In the genomic region with DNA sequence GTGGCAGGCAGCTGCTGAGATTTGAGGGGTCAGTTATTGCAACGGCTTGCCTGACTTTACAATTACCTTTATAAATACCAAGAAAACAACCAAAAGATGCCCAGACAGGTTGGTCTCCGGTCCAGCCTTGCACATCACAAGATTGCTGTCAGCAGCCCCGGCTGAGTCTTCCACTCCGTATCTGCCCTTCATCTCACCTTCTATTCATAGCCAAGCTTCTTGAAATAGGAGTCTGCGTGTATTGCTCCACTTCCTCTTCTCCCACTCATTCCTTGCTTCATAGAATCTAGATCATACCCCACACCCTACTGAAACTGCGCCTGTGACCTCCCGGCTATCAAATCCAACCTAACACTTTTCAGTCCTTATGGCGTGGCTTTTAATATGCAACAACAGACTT, we compare ENCODE assay signal across 20 cellular contexts.
"Had no signal": no experiment of that assay in that cellular context is flagged by ENCODE, and none has a peak within 500 bp of the region (broad histone marks: within the 10 kb centered on the region; RNA-seq: fewer than 3 reads in every experiment).

No MANE protein-coding gene starts in this region.

- FAIRE-seq: keratinocyte had no signal

- H3K4me3 Mint-ChIP-seq: activated CD4-positive, alpha-beta T cell treated with anti-CD3 and anti-CD28 coated beads, Interleukin-2, amount 10 ng/mL, durations not matched to agents 24 days and 14 days; activated naive CD8-positive, alpha-beta T cell treated with anti-CD3 and anti-CD28 coated beads, Interleukin-2, amount 10 ng/mL, durations not matched to agents 7 days and 5 days; brain; natural killer cell treated with Interleukin-12 subunit alpha and Interleukin-12 subunit beta and Interleukin-15 and Interleukin-18, amount 100 ng/mL, for 72 hours; T-helper 2 cell treated with Interferon-gamma antibody and Interleukin-4, amounts not matched to agents 5 μg/mL and 100 μg/mL, for 36 hours had no signal

- H3K9me3 ChIP-seq: esophagus squamous epithelium, left ventricle myocardium inferior, right atrium auricular region had no signal

- H3K27me3 Mint-ChIP-seq: brain had no signal

- H3K9me3 Mint-ChIP-seq: activated CD4-positive, alpha-beta T cell treated with anti-CD3 and anti-CD28 coated beads, Interleukin-2, amount 10 ng/mL, durations not matched to agents 24 days and 14 days; natural killer cell treated with Interleukin-12 subunit alpha and Interleukin-12 subunit beta and Interleukin-15 and Interleukin-18, amount 100 ng/mL, for 72 hours; T-helper 2 cell treated with Interferon-gamma antibody and Interleukin-4, amounts not matched to agents 5 μg/mL and 100 μg/mL, for 36 hours had no signal

- H3K36me3 ChIP-seq: esophagus squamous epithelium, left ventricle myocardium inferior, right atrium auricular region had no signal

- H3K4me1 ChIP-seq: esophagus squamous epithelium, left ventricle myocardium inferior, right atrium auricular region had no signal

- DNase-seq: activated CD4-positive, alpha-beta T cell treated with anti-CD3 and anti-CD28 coated beads, Interleukin-2, amount 10 ng/mL, durations not matched to agents 24 days and 14 days; activated CD4-positive, CD25-positive, alpha-beta regulatory T cell; activated CD8-positive, alpha-beta memory T cell treated with anti-CD3 and anti-CD28 coated beads, Interleukin-2, amount 50 U/mL, for 48 hours; activated naive CD8-positive, alpha-beta T cell treated with anti-CD3 and anti-CD28 coated beads, Interleukin-2, amount 10 ng/mL, durations not matched to agents 7 days and 5 days; central memory CD4-positive, alpha-beta T cell; esophagus squamous epithelium; foreskin fibroblast; hippocampal formation; left ventricle myocardium inferior; mesenchymal stem cell; nucleus accumbens; stimulated activated CD4-positive, alpha-beta T cell treated with anti-CD3 and anti-CD28 coated beads, Interleukin-4, amount 100 ng/mL, for 1 hour; stimulated activated naive CD8-positive, alpha-beta T cell treated with anti-CD3 and anti-CD28 coated beads, Interleukin-15, Interleukin-2, amounts not matched to agents 100 U/mL and 50 U/mL, for 24 hours had no signal

- H3K27ac ChIP-seq: coronary artery, esophagus squamous epithelium, left ventricle myocardium inferior, right atrium auricular region had no signal

- H3K27ac Mint-ChIP-seq: activated CD4-positive, alpha-beta T cell treated with anti-CD3 and anti-CD28 coated beads, Interleukin-2, amount 10 ng/mL, durations not matched to agents 24 days and 14 days; activated naive CD8-positive, alpha-beta T cell treated with anti-CD3 and anti-CD28 coated beads, Interleukin-2, amount 10 ng/mL, durations not matched to agents 7 days and 5 days; brain; natural killer cell treated with Interleukin-12 subunit alpha and Interleukin-12 subunit beta and Interleukin-15 and Interleukin-18, amount 100 ng/mL, for 72 hours; progenitor cell of endocrine pancreas; T-helper 2 cell treated with Interferon-gamma antibody and Interleukin-4, amounts not matched to agents 5 μg/mL and 100 μg/mL, for 36 hours had no signal

- H3K27me3 ChIP-seq: esophagus squamous epithelium, right atrium auricular region had no signal

- H3K36me3 Mint-ChIP-seq: activated naive CD8-positive, alpha-beta T cell treated with anti-CD3 and anti-CD28 coated beads, Interleukin-2, amount 10 ng/mL, durations not matched to agents 7 days and 5 days; brain; natural killer cell treated with Interleukin-12 subunit alpha and Interleukin-12 subunit beta and Interleukin-15 and Interleukin-18, amount 100 ng/mL, for 72 hours had no signal

- ATAC-seq: natural killer cell treated with Interleukin-12 subunit alpha and Interleukin-12 subunit beta and Interleukin-15 and Interleukin-18, amount 100 ng/mL, for 72 hours; stimulated activated naive CD8-positive, alpha-beta T cell treated with anti-CD3 and anti-CD28 coated beads, Interleukin-15, Interleukin-2, amounts not matched to agents 100 U/mL and 50 U/mL, for 24 hours had no signal

- H3K4me3 ChIP-seq: coronary artery, esophagus squamous epithelium, left ventricle myocardium inferior, right atrium auricular region had no signal

- H3K4me1 Mint-ChIP-seq: activated CD4-positive, alpha-beta T cell treated with anti-CD3 and anti-CD28 coated beads, Interleukin-2, amount 10 ng/mL, durations not matched to agents 24 days and 14 days; activated naive CD8-positive, alpha-beta T cell treated with anti-CD3 and anti-CD28 coated beads, Interleukin-2, amount 10 ng/mL, durations not matched to agents 7 days and 5 days had no signal
